Comparison of ENCODE assay signal across 24 cellular contexts in the genomic region with DNA sequence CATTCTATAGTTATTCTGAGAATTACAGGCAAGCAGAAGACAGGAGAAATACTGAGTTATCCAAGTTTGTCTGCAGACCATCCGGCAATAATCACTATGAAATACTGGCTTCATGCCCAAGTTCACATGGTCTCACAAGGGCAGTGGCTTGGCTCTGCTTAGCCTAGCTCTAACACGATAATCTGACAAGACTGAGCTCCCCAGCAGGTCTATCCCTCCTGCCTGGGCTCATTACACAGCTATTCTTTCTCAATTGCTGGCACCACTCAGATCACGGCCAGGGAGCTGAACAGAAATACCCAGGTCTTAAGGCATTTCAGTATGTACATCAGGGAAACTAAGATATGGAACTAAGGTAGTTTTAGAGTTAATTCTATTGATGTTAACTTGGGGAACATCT.
A peak's percentile ranks its signal among the peaks of the same experiment; 100 is the strongest.
DNase-seq lines count a peak whose midpoint lies in the region; TF ChIP-seq lines count a peak whose summit lies in the region.
"Had no signal": no experiment of that assay in that cellular context is flagged by ENCODE, and none has a peak within 500 bp of the region (broad histone marks: within the 10 kb centered on the region; RNA-seq: fewer than 3 reads in every experiment).

No MANE protein-coding gene starts in this region.

- H3K36me3 ChIP-seq in WERI-Rb-1 = no peaks in the 10 kb centered on the region
- H3K36me3 ChIP-seq: HAP-1, Peyer's patch, SJSA1, transverse colon had no signal

- DNase-seq in NCI-H69 (lab: John Stamatoyannopoulos, UW) (peak; percentile 11), WERI-Rb-1 (peak; percentile 6), globus pallidus (ENCODE audit: low spot score) (peak; percentile 36), DMS153 (lab: John Stamatoyannopoulos, UW) (no peak), NCI-H1092 (lab: John Stamatoyannopoulos, UW) (no peak), foreskin melanocyte (no peak)
- no peak for DNase-seq in NK-92 treated with Interleukin-12 subunit alpha and Interleukin-12 subunit beta, amount 100 ng/mL, for 24 hours (lab: John Stamatoyannopoulos, UW)
- DNase-seq: activated CD4-positive, alpha-beta T cell treated with anti-CD3 and anti-CD28 coated beads, Interleukin-2, amount 10 ng/mL, durations not matched to agents 7 days and 5 days; CD4-positive, CD25-positive, alpha-beta regulatory T cell; dorsolateral prefrontal cortex; EL; NCI-H1092 treated with DMSO at 0.1 percent for 48 hours; NCI-H2029; NCI-H345; Peyer's patch; posterior cingulate gyrus; transverse colon had no signal

- H3K27ac Mint-ChIP-seq in nephron = peak overlapping the region; percentile 79 to 97 (median 93)
- H3K27ac Mint-ChIP-seq: activated CD4-positive, alpha-beta T cell treated with anti-CD3 and anti-CD28 coated beads, Interleukin-2, amount 10 ng/mL, durations not matched to agents 7 days and 5 days; activated naive CD4-positive, alpha-beta T cell treated with anti-CD3 and anti-CD28 coated beads, Interleukin-2, amount 50 U/mL, for 24 hours; activated T-helper 17 cell treated with anti-CD3 and anti-CD28 coated beads, Interleukin-2, amount 50 U/mL, for 72 hours; CD4-positive, CD25-positive, alpha-beta regulatory T cell had no signal

- TF ChIP-seq CTCF in WERI-Rb-1 (IDR thresholded peaks at IDR 0.05; ENCODE audit: low read depth, low read length) (no peak), nephron (IDR thresholded peaks at IDR 0.05; ENCODE audit: unreplicated experiment in 3 of 3) (no peak)

- peaks cover 13% of the 10 kb centered on the region for H3K4me1 Mint-ChIP-seq in nephron
- H3K4me1 Mint-ChIP-seq: activated CD4-positive, alpha-beta T cell treated with anti-CD3 and anti-CD28 coated beads, Interleukin-2, amount 10 ng/mL, durations not matched to agents 7 days and 5 days; activated naive CD4-positive, alpha-beta T cell treated with anti-CD3 and anti-CD28 coated beads, Interleukin-2, amount 50 U/mL, for 24 hours; activated T-helper 17 cell treated with anti-CD3 and anti-CD28 coated beads, Interleukin-2, amount 50 U/mL, for 72 hours; CD4-positive, CD25-positive, alpha-beta regulatory T cell had no signal

- no peak overlapping the region for H3K27ac ChIP-seq in WERI-Rb-1
- H3K27ac ChIP-seq: Peyer's patch, SJSA1, transverse colon, VCaP had no signal

- no peaks in the 10 kb centered on the region for H3K36me3 Mint-ChIP-seq in nephron (ENCODE audit: low read depth)
- H3K36me3 Mint-ChIP-seq: activated naive CD4-positive, alpha-beta T cell treated with anti-CD3 and anti-CD28 coated beads, Interleukin-2, amount 50 U/mL, for 24 hours; CD4-positive, CD25-positive, alpha-beta regulatory T cell had no signal

- peak overlapping the region in 2 of 3 experiments; percentile 43 to 61 for H3K4me3 Mint-ChIP-seq in nephron
- H3K4me3 Mint-ChIP-seq: activated CD4-positive, alpha-beta T cell treated with anti-CD3 and anti-CD28 coated beads, Interleukin-2, amount 10 ng/mL, durations not matched to agents 7 days and 5 days; activated naive CD4-positive, alpha-beta T cell treated with anti-CD3 and anti-CD28 coated beads, Interleukin-2, amount 50 U/mL, for 24 hours; activated T-helper 17 cell treated with anti-CD3 and anti-CD28 coated beads, Interleukin-2, amount 50 U/mL, for 72 hours; CD4-positive, CD25-positive, alpha-beta regulatory T cell; neural crest cell had no signal

- H3K4me3 ChIP-seq in WERI-Rb-1 (ENCODE audit: low read depth, low read length) = no peak overlapping the region
- H3K4me3 ChIP-seq: dorsolateral prefrontal cortex, HAP-1, Peyer's patch, SJSA1, transverse colon had no signal

- no peaks in the 10 kb centered on the region for H3K9me3 Mint-ChIP-seq in nephron
- H3K9me3 Mint-ChIP-seq: activated naive CD4-positive, alpha-beta T cell treated with anti-CD3 and anti-CD28 coated beads, Interleukin-2, amount 50 U/mL, for 24 hours; neural crest cell had no signal

- H3K27me3 ChIP-seq in WERI-Rb-1 (ENCODE audit: insufficient read depth, low read depth, severe bottlenecking) = no peaks in the 10 kb centered on the region
- H3K27me3 ChIP-seq: Peyer's patch, SJSA1, transverse colon had no signal

- no peaks in the 10 kb centered on the region for H3K9me3 ChIP-seq in WERI-Rb-1 (ENCODE audit: severe bottlenecking)
- H3K9me3 ChIP-seq: HAP-1, Peyer's patch, SJSA1, transverse colon had no signal

- no peaks in the 10 kb centered on the region for H3K27me3 Mint-ChIP-seq in nephron (ENCODE audit: low read depth)
- H3K27me3 Mint-ChIP-seq: activated CD4-positive, alpha-beta T cell treated with anti-CD3 and anti-CD28 coated beads, Interleukin-2, amount 10 ng/mL, durations not matched to agents 7 days and 5 days; activated naive CD4-positive, alpha-beta T cell treated with anti-CD3 and anti-CD28 coated beads, Interleukin-2, amount 50 U/mL, for 24 hours; activated T-helper 17 cell treated with anti-CD3 and anti-CD28 coated beads, Interleukin-2, amount 50 U/mL, for 72 hours; CD4-positive, CD25-positive, alpha-beta regulatory T cell had no signal

Comparison
In these comparisons a context has a peak if more than half of its experiments do, and no peak if none do; other contexts are left out.
1. DNase-seq: peak in NCI-H69 (single experiment), WERI-Rb-1 (single experiment) and globus pallidus (single experiment); none in DMS153 (single experiment), NCI-H1092 (single experiment), foreskin melanocyte (single experiment) and NK-92 treated with Interleukin-12 subunit alpha and Interleukin-12 subunit beta, amount 100 ng/mL, for 24 hours (single experiment).